In genomic region chr11:128941573-128942271, GRCh38 we compare ENCODE assay signal across 19 cellular contexts. TPM values are rescaled to one million over a fixed set of nuclear protein-coding genes. Genes with fewer than 3 reads are reported as not detected.
DNase-seq lines count a peak whose midpoint lies in the region; ATAC-seq and TF ChIP-seq lines count a peak whose summit lies in the region.
"Had no signal": no experiment of that assay in that cellular context is flagged by ENCODE, and none has a peak within 500 bp of the region (broad histone marks: within the 10 kb centered on the region; RNA-seq: fewer than 3 reads in every experiment).

No MANE protein-coding gene starts in this region.

- H3K36me3 ChIP-seq in RWPE2 (ENCODE audit: low read depth) (no peaks in the 10 kb centered on the region), mesenchymal stem cell (ENCODE audit: control insufficient read depth in 1 of 2, insufficient read depth in 2 of 2, low read depth in 1 of 2, low read length in 2 of 2) (no peaks in the 10 kb centered on the region), vagina (no peaks in the 10 kb centered on the region), ascending aorta (no peaks in the 10 kb centered on the region)

- no peak overlapping the region for H3K23ac ChIP-seq in mesenchymal stem cell (ENCODE audit: low read length in 2 of 2)

- H3K27me3 Mint-ChIP-seq in activated T-helper 17 cell treated with anti-CD3 and anti-CD28 coated beads, Interleukin-2, amount 50 U/mL, for 72 hours, result peaks cover 6% of the 10 kb centered on the region

- H3K18ac ChIP-seq in mesenchymal stem cell (ENCODE audit: low read depth in 1 of 2, low read length in 2 of 2), result no peak overlapping the region

- no peak overlapping the region for H2BK5ac ChIP-seq in mesenchymal stem cell (ENCODE audit: low read depth, low read length, poor library complexity, severe bottlenecking)

- no peaks in the 10 kb centered on the region for H3K79me1 ChIP-seq in mesenchymal stem cell (replicated peaks; ENCODE audit: low read length, poor library complexity, severe bottlenecking)

- H3K36me3 Mint-ChIP-seq in activated T-helper 17 cell treated with anti-CD3 and anti-CD28 coated beads, Interleukin-2, amount 50 U/mL, for 72 hours (ENCODE audit: low read depth), result no peaks in the 10 kb centered on the region

- H3K4me2 ChIP-seq in mesenchymal stem cell (ENCODE audit: low read length, poor library complexity, severe bottlenecking), result no peak overlapping the region

- H3K27ac Mint-ChIP-seq in activated T-helper 17 cell treated with anti-CD3 and anti-CD28 coated beads, Interleukin-2, amount 50 U/mL, for 72 hours, result no peak overlapping the region
- H3K27ac Mint-ChIP-seq: H9 had no signal

- H3K9me3 ChIP-seq in RWPE2 (ENCODE audit: severe bottlenecking), result no peaks in the 10 kb centered on the region
- no peaks in the 10 kb centered on the region for H3K9me3 ChIP-seq in mesenchymal stem cell (ENCODE audit: control insufficient read depth, low read length)
- H3K9me3 ChIP-seq in vagina, result no peaks in the 10 kb centered on the region
- H3K9me3 ChIP-seq in ascending aorta, result no peaks in the 10 kb centered on the region

- no peak overlapping the region for H2BK120ac ChIP-seq in mesenchymal stem cell (ENCODE audit: low read depth, low read length)

- H3K27me3 ChIP-seq in RWPE2 (ENCODE audit: insufficient read depth, poor library complexity, severe bottlenecking), result no peaks in the 10 kb centered on the region
- peaks cover 45 to 70% of the 10 kb centered on the region in 2 experiments for H3K27me3 ChIP-seq in mesenchymal stem cell (ENCODE audit: control insufficient read depth in 1 of 2, insufficient read depth in 1 of 2, low read length in 2 of 2)
- no peaks in the 10 kb centered on the region for H3K27me3 ChIP-seq in vagina
- no peaks in the 10 kb centered on the region for H3K27me3 ChIP-seq in ascending aorta

- no peak overlapping the region for H3K14ac ChIP-seq in mesenchymal stem cell (ENCODE audit: low read length in 2 of 2)

- 88% methylated on average over 11 of the region's 14 CpGs for WGBS in mesenchymal stem cell

- H4K8ac ChIP-seq in mesenchymal stem cell (ENCODE audit: low read length), result no peak overlapping the region

- no peak for DNase-seq in RWPE2 (ENCODE audit: low spot score)
- DNase-seq in epithelial cell of prostate (ENCODE audit: low read depth, low spot score), result peak; percentile 54
- no peak for DNase-seq in mesenchymal stem cell
- no peak for DNase-seq in vagina (ENCODE audit: extremely low spot score in 2 of 2)
- DNase-seq in ascending aorta (ENCODE audit: low spot score in 2 of 2), result no peak
- DNase-seq: ACHN, H9, KBM-7, NCI-H1105 treated with DMSO at 0.1 percent for 48 hours, NCI-H1694 treated with DMSO at 0.1 percent for 48 hours, NCI-H748 treated with DMSO at 0.1 percent for 48 hours, OCI-M1, SIG-M5 had no signal

- H3K9ac ChIP-seq in mesenchymal stem cell (ENCODE audit: low read length), result no peak overlapping the region

- H4K91ac ChIP-seq in mesenchymal stem cell (ENCODE audit: low read length), result peak overlapping the region; percentile 40

- ATAC-seq in RWPE2 (ENCODE audit: low read depth) (peak; percentile 78), GM21786 (IDR thresholded peaks at IDR 0.05; ENCODE audit: unreplicated experiment) (no peak), HG03039 (IDR thresholded peaks at IDR 0.05; ENCODE audit: unreplicated experiment) (no peak)
- no peak for ATAC-seq in activated T-helper 17 cell treated with anti-CD3 and anti-CD28 coated beads, Interleukin-2, amount 50 U/mL, for 72 hours (replicated peaks)
- ATAC-seq: HepG2 had no signal

- TF ChIP-seq CTCF in RWPE2 (IDR thresholded peaks at IDR 0.05; ENCODE audit: poor library complexity, severe bottlenecking) (no peak), vagina (IDR thresholded peaks at IDR 0.05) (no peak), ascending aorta (IDR thresholded peaks at IDR 0.05) (no peak)

- H3K4me1 Mint-ChIP-seq in activated T-helper 17 cell treated with anti-CD3 and anti-CD28 coated beads, Interleukin-2, amount 50 U/mL, for 72 hours, result no peaks in the 10 kb centered on the region

- H3K4me1 ChIP-seq in RWPE2 (ENCODE audit: insufficient read depth, poor library complexity, severe bottlenecking) (peaks cover 26% of the 10 kb centered on the region), mesenchymal stem cell (ENCODE audit: control insufficient read depth, insufficient read depth, low read depth, low read length) (peaks cover 6% of the 10 kb centered on the region), vagina (peaks cover 5% of the 10 kb centered on the region), ascending aorta (no peaks in the 10 kb centered on the region)

- H3K4me3 ChIP-seq in RWPE2 (ENCODE audit: severe bottlenecking) (no peak overlapping the region), mesenchymal stem cell (ENCODE audit: insufficient read depth in 1 of 2, low read depth in 1 of 2, low read length in 2 of 2) (no peak overlapping the region), vagina (peak overlapping the region in 1 of 2 donors; percentile 24), ascending aorta (no peak overlapping the region)

- no peak overlapping the region for H2AK5ac ChIP-seq in mesenchymal stem cell (ENCODE audit: low read length, severe bottlenecking)

- no peak overlapping the region for H2BK15ac ChIP-seq in mesenchymal stem cell (ENCODE audit: low read depth, poor library complexity, severe bottlenecking)

- H2AFZ ChIP-seq in mesenchymal stem cell (ENCODE audit: low read depth, low read length), result no peak overlapping the region

- H2BK12ac ChIP-seq in mesenchymal stem cell (ENCODE audit: low read length in 2 of 2), result no peak overlapping the region

- no peak overlapping the region for H3K4ac ChIP-seq in mesenchymal stem cell (ENCODE audit: low read depth in 1 of 2, low read length in 2 of 2)

- no peaks in the 10 kb centered on the region for H3K9me3 Mint-ChIP-seq in activated T-helper 17 cell treated with anti-CD3 and anti-CD28 coated beads, Interleukin-2, amount 50 U/mL, for 72 hours
- H3K9me3 Mint-ChIP-seq: H9 had no signal

- TF ChIP-seq POLR2A in vagina (IDR thresholded peaks at IDR 0.05), result no peak

- H3K27ac ChIP-seq in RWPE2 (ENCODE audit: poor library complexity, severe bottlenecking) (peak overlapping the region; percentile 56), epithelial cell of prostate (peak overlapping the region; percentile 93), mesenchymal stem cell (ENCODE audit: low read length, poor library complexity, severe bottlenecking) (no peak overlapping the region), vagina (peak overlapping the region; percentile 29), ascending aorta (no peak overlapping the region)

- intact Hi-C loops in vagina (cut with DNase I) (no loop called here), ascending aorta (cut with DNase I) (no loop called here)

- H3K4me3 Mint-ChIP-seq in activated T-helper 17 cell treated with anti-CD3 and anti-CD28 coated beads, Interleukin-2, amount 50 U/mL, for 72 hours, result no peak overlapping the region
- H3K4me3 Mint-ChIP-seq: H9 had no signal

RNA-seq across cellular contexts. Expression of gene TP53AIP1, which starts 0.9 kb away (rescaled TPM):
- polyA plus RNA-seq in mesenchymal stem cell (2013, experiment 1 of 2), result not detected
- polyA plus RNA-seq in mesenchymal stem cell (2013, experiment 2 of 2), result not detected
- total RNA-seq in vagina (3.7 TPM), ascending aorta (not detected)
- total RNA-seq in activated T-helper 17 cell treated with anti-CD3 and anti-CD28 coated beads, Interleukin-2, amount 50 U/mL, for 72 hours, result not detected
- total RNA-seq: H9, NCI-H460, RPMI7951 had no signal
- polyA plus RNA-seq: HepG2 had no signal

RNA-seq across cellular contexts. Expression of gene KCNJ5, which starts 50.6 kb away (rescaled TPM):
- 0.03 TPM for polyA plus RNA-seq in mesenchymal stem cell (2013, experiment 1 of 2)
- polyA plus RNA-seq in mesenchymal stem cell (2013, experiment 2 of 2), result not detected
- total RNA-seq in vagina, result 1.5 TPM
- not detected for total RNA-seq in activated T-helper 17 cell treated with anti-CD3 and anti-CD28 coated beads, Interleukin-2, amount 50 U/mL, for 72 hours
- 0.53 TPM for total RNA-seq in ascending aorta
- total RNA-seq: HepG2, NCI-H460 had no signal
- polyA plus RNA-seq: HepG2 had no signal

Comparison
In these comparisons a context has a peak if more than half of its experiments do, and no peak if none do; other contexts are left out.
1. H3K27ac ChIP-seq: peak in RWPE2 (single experiment), epithelial cell of prostate (single experiment) and vagina (single experiment); none in mesenchymal stem cell (single experiment) and ascending aorta (0 of 2).